ENCODE assay signal across 1 cellular context in the genomic region with DNA sequence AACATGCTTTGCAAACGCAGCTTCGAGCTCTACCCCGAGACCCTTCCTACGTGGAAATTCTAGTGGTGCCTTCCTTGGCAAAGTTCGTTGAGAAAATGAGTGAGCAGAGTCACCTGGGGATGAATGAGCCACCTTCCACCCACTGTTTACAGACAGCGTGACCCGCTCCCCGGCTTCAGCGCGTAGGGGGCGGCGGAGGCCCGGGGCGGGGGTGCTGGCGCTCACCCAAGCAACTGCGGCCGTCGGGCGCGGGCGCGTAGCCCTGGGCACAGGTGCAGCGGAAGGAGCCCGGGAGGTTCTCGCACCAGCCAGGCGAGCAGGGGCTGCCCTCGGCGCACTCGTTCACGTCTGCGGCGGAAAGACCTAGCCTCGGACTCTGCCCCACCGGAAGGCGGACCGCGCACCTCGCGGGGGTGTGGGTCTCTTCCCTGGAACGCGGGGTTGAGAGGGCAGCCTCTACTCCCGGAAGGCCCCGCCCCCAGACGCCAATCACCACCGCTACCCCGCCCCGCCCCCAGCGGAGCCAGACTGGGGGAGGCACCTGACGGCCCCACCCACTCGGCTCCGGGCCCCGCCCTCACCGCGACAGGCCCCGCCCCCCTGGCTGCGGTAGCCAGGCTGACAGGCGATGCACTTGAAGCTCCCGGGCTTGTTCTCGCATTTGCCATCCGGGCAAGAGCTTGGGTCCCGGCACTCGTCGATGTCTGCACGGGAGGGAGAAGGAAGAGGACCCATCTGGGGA.
TF ChIP-seq lines count a peak whose summit lies in the region.

No MANE protein-coding gene starts in this region.

TF ChIP-seq in HepG2, 621 proteins besides CTCF, POLR2A, EP300 and RAD21 (continued from another document and continues in another):
- TF ChIP-seq, protein P1, sequence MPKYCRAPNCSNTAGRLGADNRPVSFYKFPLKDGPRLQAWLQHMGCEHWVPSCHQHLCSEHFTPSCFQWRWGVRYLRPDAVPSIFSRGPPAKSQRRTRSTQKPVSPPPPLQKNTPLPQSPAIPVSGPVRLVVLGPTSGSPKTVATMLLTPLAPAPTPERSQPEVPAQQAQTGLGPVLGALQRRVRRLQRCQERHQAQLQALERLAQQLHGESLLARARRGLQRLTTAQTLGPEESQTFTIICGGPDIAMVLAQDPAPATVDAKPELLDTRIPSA (CRISPR knock-in tag; IDR thresholded peaks at IDR 0.05; ENCODE audit: borderline replicate concordance) = no peak
- peak; percentile 45; the same call in 1 of the 2 replicates for TF ChIP-seq ELF3 (CRISPR knock-in tag; IDR thresholded peaks at IDR 0.05)
- no peak for TF ChIP-seq ZNF180 (CRISPR knock-in tag; IDR thresholded peaks at IDR 0.05; ENCODE audit: borderline replicate concordance, low read depth)
- TF ChIP-seq MLLT10 (CRISPR knock-in tag; IDR thresholded peaks at IDR 0.05) = no peak
- no peak for TF ChIP-seq MNT (IDR thresholded peaks at IDR 0.05)
- TF ChIP-seq, protein P2, sequence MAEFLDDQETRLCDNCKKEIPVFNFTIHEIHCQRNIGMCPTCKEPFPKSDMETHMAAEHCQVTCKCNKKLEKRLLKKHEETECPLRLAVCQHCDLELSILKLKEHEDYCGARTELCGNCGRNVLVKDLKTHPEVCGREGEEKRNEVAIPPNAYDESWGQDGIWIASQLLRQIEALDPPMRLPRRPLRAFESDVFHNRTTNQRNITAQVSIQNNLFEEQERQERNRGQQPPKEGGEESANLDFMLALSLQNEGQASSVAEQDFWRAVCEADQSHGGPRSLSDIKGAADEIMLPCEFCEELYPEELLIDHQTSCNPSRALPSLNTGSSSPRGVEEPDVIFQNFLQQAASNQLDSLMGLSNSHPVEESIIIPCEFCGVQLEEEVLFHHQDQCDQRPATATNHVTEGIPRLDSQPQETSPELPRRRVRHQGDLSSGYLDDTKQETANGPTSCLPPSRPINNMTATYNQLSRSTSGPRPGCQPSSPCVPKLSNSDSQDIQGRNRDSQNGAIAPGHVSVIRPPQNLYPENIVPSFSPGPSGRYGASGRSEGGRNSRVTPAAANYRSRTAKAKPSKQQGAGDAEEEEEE (CRISPR knock-in tag; IDR thresholded peaks at IDR 0.05; ENCODE audit: borderline replicate concordance) = no peak
- TF ChIP-seq JUND (CRISPR knock-in tag; IDR thresholded peaks at IDR 0.05) = peak; percentile 43; the same call in 1 of the 2 replicates
- no peak for TF ChIP-seq SYNCRIP (IDR thresholded peaks at IDR 0.05; ENCODE audit: insufficient read depth, low read depth, low read length)
- no peak for TF ChIP-seq NFE2 (CRISPR knock-in tag; IDR thresholded peaks at IDR 0.05)
- no peak for TF ChIP-seq ZMAT5 (CRISPR knock-in tag; IDR thresholded peaks at IDR 0.05; ENCODE audit: borderline replicate concordance, low read depth)
- TF ChIP-seq, protein P3, sequence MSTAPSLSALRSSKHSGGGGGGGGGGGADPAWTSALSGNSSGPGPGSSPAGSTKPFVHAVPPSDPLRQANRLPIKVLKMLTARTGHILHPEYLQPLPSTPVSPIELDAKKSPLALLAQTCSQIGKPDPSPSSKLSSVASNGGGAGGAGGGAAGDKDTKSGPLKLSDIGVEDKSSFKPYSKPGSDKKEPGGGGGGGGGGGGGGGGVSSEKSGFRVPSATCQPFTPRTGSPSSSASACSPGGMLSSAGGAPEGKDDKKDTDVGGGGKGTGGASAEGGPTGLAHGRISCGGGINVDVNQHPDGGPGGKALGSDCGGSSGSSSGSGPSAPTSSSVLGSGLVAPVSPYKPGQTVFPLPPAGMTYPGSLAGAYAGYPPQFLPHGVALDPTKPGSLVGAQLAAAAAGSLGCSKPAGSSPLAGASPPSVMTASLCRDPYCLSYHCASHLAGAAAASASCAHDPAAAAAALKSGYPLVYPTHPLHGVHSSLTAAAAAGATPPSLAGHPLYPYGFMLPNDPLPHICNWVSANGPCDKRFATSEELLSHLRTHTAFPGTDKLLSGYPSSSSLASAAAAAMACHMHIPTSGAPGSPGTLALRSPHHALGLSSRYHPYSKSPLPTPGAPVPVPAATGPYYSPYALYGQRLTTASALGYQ (CRISPR knock-in tag; IDR thresholded peaks at IDR 0.05) = no peak
- TF ChIP-seq ZNF740 (CRISPR knock-in tag; IDR thresholded peaks at IDR 0.05) = no peak
- TF ChIP-seq MBD4 (IDR thresholded peaks at IDR 0.05; ENCODE audit: borderline replicate concordance, low read length) = no peak
- TF ChIP-seq ERF (CRISPR knock-in tag; IDR thresholded peaks at IDR 0.05) = peak; percentile 73; the same call in 1 of the 2 replicates
- no peak for TF ChIP-seq KLF9 (CRISPR knock-in tag; IDR thresholded peaks at IDR 0.05; ENCODE audit: low read depth)
- no peak for TF ChIP-seq ZNF441 (CRISPR knock-in tag; IDR thresholded peaks at IDR 0.05; ENCODE audit: borderline replicate concordance)
- no peak for TF ChIP-seq AHDC1 (CRISPR knock-in tag; IDR thresholded peaks at IDR 0.05; ENCODE audit: borderline replicate concordance)
- TF ChIP-seq CEBPG (CRISPR knock-in tag; IDR thresholded peaks at IDR 0.05) = no peak
- peak; percentile 82 for TF ChIP-seq MED1 (CRISPR knock-in tag; IDR thresholded peaks at IDR 0.05)
- no peak for TF ChIP-seq KDM5A (IDR thresholded peaks at IDR 0.05; ENCODE audit: borderline replicate concordance, low read length)
- TF ChIP-seq ZBTB8A (CRISPR knock-in tag; IDR thresholded peaks at IDR 0.05; ENCODE audit: borderline replicate concordance, low read depth) = no peak
- peak; percentile 75 for TF ChIP-seq SP4 (CRISPR knock-in tag; IDR thresholded peaks at IDR 0.05)
- no peak; the same call in 1 of the 2 replicates for TF ChIP-seq ZBTB38 (CRISPR knock-in tag; IDR thresholded peaks at IDR 0.05)
- no peak for TF ChIP-seq CREB1 (IDR thresholded peaks at IDR 0.05)
- no peak for TF ChIP-seq CREB1 (CRISPR knock-in tag; IDR thresholded peaks at IDR 0.05)
- TF ChIP-seq NCOR1 (IDR thresholded peaks at IDR 0.05; ENCODE audit: borderline replicate concordance, low read length) = peak; percentile 52
- TF ChIP-seq BCL6 (CRISPR knock-in tag; IDR thresholded peaks at IDR 0.05) = peak; percentile 52; the same call in 1 of the 2 replicates
- no peak for TF ChIP-seq PRDM10 (CRISPR knock-in tag; IDR thresholded peaks at IDR 0.05; ENCODE audit: low read depth)
- no peak for TF ChIP-seq ARNT2 (CRISPR knock-in tag; IDR thresholded peaks at IDR 0.05; ENCODE audit: low read depth)
- no peak for TF ChIP-seq FUBP1 (CRISPR knock-in tag; IDR thresholded peaks at IDR 0.05; ENCODE audit: borderline replicate concordance)
- peak; percentile 35; the same call in 1 of the 2 replicates for TF ChIP-seq ZBTB7B (CRISPR knock-in tag; IDR thresholded peaks at IDR 0.05)
- no peak for TF ChIP-seq CHD2 (IDR thresholded peaks at IDR 0.05; ENCODE audit: low read depth, low read length)
- TF ChIP-seq EEA1 (CRISPR knock-in tag; IDR thresholded peaks at IDR 0.05; ENCODE audit: borderline replicate concordance) = no peak
- TF ChIP-seq KAT7 (CRISPR knock-in tag; IDR thresholded peaks at IDR 0.05; ENCODE audit: borderline replicate concordance) = 0 out of 2 replicates have a peak, but pooled peaks have one; percentile 34
- TF ChIP-seq ZNF235 (CRISPR knock-in tag; IDR thresholded peaks at IDR 0.05; ENCODE audit: borderline replicate concordance) = no peak
- TF ChIP-seq, protein P4, sequence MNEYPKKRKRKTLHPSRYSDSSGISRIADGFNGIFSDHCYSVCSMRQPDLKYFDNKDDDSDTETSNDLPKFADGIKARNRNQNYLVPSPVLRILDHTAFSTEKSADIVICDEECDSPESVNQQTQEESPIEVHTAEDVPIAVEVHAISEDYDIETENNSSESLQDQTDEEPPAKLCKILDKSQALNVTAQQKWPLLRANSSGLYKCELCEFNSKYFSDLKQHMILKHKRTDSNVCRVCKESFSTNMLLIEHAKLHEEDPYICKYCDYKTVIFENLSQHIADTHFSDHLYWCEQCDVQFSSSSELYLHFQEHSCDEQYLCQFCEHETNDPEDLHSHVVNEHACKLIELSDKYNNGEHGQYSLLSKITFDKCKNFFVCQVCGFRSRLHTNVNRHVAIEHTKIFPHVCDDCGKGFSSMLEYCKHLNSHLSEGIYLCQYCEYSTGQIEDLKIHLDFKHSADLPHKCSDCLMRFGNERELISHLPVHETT (CRISPR knock-in tag; conservative IDR thresholded peaks at IDR 0.05) = peak; percentile 55; the same call in 1 of the 2 replicates
- TF ChIP-seq MATR3 (CRISPR knock-in tag; IDR thresholded peaks at IDR 0.05) = no peak
